Comparison of ENCODE assay signal across 26 cellular contexts in genomic region chr7:141497391-141497790, GRCh38.
"Had no signal": no experiment of that assay in that cellular context is flagged by ENCODE, and none has a peak within 500 bp of the region (broad histone marks: within the 10 kb centered on the region; RNA-seq: fewer than 3 reads in every experiment).

No MANE protein-coding gene starts in this region.

- H3K4me1 ChIP-seq: pancreas, prostate gland, right lobe of liver, sigmoid colon, stomach, suprapubic skin, testis, tibial artery, transverse colon, upper lobe of right lung, uterus had no signal

- H3K4me3 ChIP-seq: pancreas, prostate gland, right lobe of liver, sigmoid colon, stomach, suprapubic skin, testis, tibial artery, transverse colon, upper lobe of right lung, uterus had no signal

- H3K27ac ChIP-seq: neutrophil, pancreas, prostate gland, right lobe of liver, sigmoid colon, stomach, suprapubic skin, testis, tibial artery, transverse colon, upper lobe of right lung, uterus had no signal

- H3K36me3 ChIP-seq: neutrophil, pancreas, prostate gland, right lobe of liver, sigmoid colon, stomach, suprapubic skin, tibial artery, transverse colon, upper lobe of right lung, uterus had no signal

- H3K27me3 ChIP-seq: pancreas, right lobe of liver, sigmoid colon, stomach, suprapubic skin, testis, tibial artery, transverse colon, upper lobe of right lung, uterus had no signal

- ATAC-seq: naive thymus-derived CD8-positive, alpha-beta T cell; natural killer cell treated with Interleukin-12 subunit alpha and Interleukin-12 subunit beta and Interleukin-15 and Interleukin-18, amount 100 ng/mL, for 72 hours; pancreas; right cardiac atrium; right lobe of liver; stimulated activated effector memory CD8-positive, alpha-beta T cell treated with anti-CD3 and anti-CD28 coated beads, Interleukin-12 subunit alpha, Interleukin-12 subunit beta, amount 100 ng/mL, for 72 hours; stimulated activated naive B cell treated with anti-CD40 and anti-IgM and Interleukin-4, amounts not matched to agents 10 μg/mL and 1 μg/mL and 100 μg/mL, for 72 hours; upper lobe of right lung had no signal

- DNase-seq: naive B cell; naive thymus-derived CD8-positive, alpha-beta T cell; nephron progenitor cell; nucleus accumbens; pancreas; right cardiac atrium; right lobe of liver; sigmoid colon; small intestine; stimulated activated CD4-positive, alpha-beta T cell treated with anti-CD3 and anti-CD28 coated beads, Interleukin-15, amount 100 ng/mL, for 24 hours; stimulated activated CD4-positive, alpha-beta T cell treated with anti-CD3 and anti-CD28 coated beads, Interleukin-2, amount 100 ng/mL, for 24 hours; stimulated activated CD4-positive, alpha-beta T cell treated with anti-CD3 and anti-CD28 coated beads, Interleukin-2, amount 100 ng/mL, for 48 hours; stimulated activated CD4-positive, alpha-beta T cell treated with anti-CD3 and anti-CD28 coated beads, Interleukin-4, amount 100 ng/mL, for 24 hours; stimulated activated naive B cell treated with anti-CD40 and anti-IgM and Interleukin-4, amounts not matched to agents 10 μg/mL and 1 μg/mL and 100 μg/mL, for 72 hours; stimulated activated naive CD4-positive, alpha-beta T cell treated with Interleukin-2 at 50 U/mL for 16 hours; stomach; testis; tibial artery; transverse colon; upper lobe of right lung; uterus had no signal

- H3K9me3 ChIP-seq: neutrophil, pancreas, prostate gland, right lobe of liver, sigmoid colon, stomach, suprapubic skin, testis, tibial artery, transverse colon, upper lobe of right lung, uterus had no signal
